16 cellular contexts compared by ENCODE assay signal in genomic region chr16:24051125-24051524, GRCh38.
"Had no signal": no experiment of that assay in that cellular context is flagged by ENCODE, and none has a peak within 500 bp of the region (broad histone marks: within the 10 kb centered on the region; RNA-seq: fewer than 3 reads in every experiment).

No MANE protein-coding gene starts in this region.

- H3K27me3 Mint-ChIP-seq: activated CD4-positive, alpha-beta T cell treated with anti-CD3 and anti-CD28 coated beads for 36 hours; activated naive CD8-positive, alpha-beta T cell treated with anti-CD3 and anti-CD28 coated beads, Interleukin-2, amount 10 ng/mL, durations not matched to agents 7 days and 5 days had no signal

- H3K27ac Mint-ChIP-seq: activated CD4-positive, alpha-beta T cell treated with anti-CD3 and anti-CD28 coated beads for 36 hours; activated naive CD8-positive, alpha-beta T cell treated with anti-CD3 and anti-CD28 coated beads, Interleukin-2, amount 10 ng/mL, durations not matched to agents 7 days and 5 days; activated T-helper 1 cell treated with anti-CD3 and anti-CD28 coated beads, Interleukin-12 subunit alpha, Interleukin-12 subunit beta, Interleukin-2, Interleukin-4 antibody, amounts not matched to agents 30 ng/mL and 10 ng/mL and 1 ng/mL, durations not matched to agents 14 hours and 24 hours and 36 hours; nephron had no signal

- H3K27me3 ChIP-seq: spleen had no signal

- ATAC-seq: activated CD4-positive, alpha-beta T cell treated with anti-CD3 and anti-CD28 coated beads for 36 hours; left colon; lower lobe of right lung had no signal

- H3K9me3 Mint-ChIP-seq: activated naive CD8-positive, alpha-beta T cell treated with anti-CD3 and anti-CD28 coated beads, Interleukin-2, amount 10 ng/mL, durations not matched to agents 7 days and 5 days; activated T-helper 1 cell treated with anti-CD3 and anti-CD28 coated beads, Interleukin-12 subunit alpha, Interleukin-12 subunit beta, Interleukin-2, Interleukin-4 antibody, amounts not matched to agents 30 ng/mL and 10 ng/mL and 1 ng/mL, durations not matched to agents 14 hours and 24 hours and 36 hours; nephron had no signal

- H3K4me3 ChIP-seq: cardiac muscle cell, lower lobe of right lung, spleen had no signal

- H3K9me3 ChIP-seq: lower lobe of right lung, spleen had no signal

- H3K4me1 Mint-ChIP-seq: activated CD4-positive, alpha-beta T cell treated with anti-CD3 and anti-CD28 coated beads for 36 hours; nephron had no signal

- H3K4me1 ChIP-seq: lower lobe of right lung had no signal

- H3K27ac ChIP-seq: cardiac muscle cell, lower lobe of right lung, spleen, WERI-Rb-1 had no signal

- DNase-seq: activated CD4-positive, alpha-beta T cell treated with anti-CD3 and anti-CD28 coated beads for 36 hours; activated CD4-positive, alpha-beta T cell treated with anti-CD3 and anti-CD28 coated beads, Interleukin-2, amount 50 U/mL, for 48 hours; activated naive CD8-positive, alpha-beta T cell treated with anti-CD3 and anti-CD28 coated beads, Interleukin-2, amount 10 ng/mL, durations not matched to agents 7 days and 5 days; activated T-cell treated with anti-CD3 and anti-CD28 coated beads for 4 hours; amygdala; left colon; lower lobe of right lung; midbrain; retina; spleen; stimulated activated CD4-positive, alpha-beta T cell treated with anti-CD3 and anti-CD28 coated beads, Interleukin-4, amount 100 ng/mL, for 4 hours; stimulated activated naive CD4-positive, alpha-beta T cell; WERI-Rb-1 had no signal

- H3K4me3 Mint-ChIP-seq: activated CD4-positive, alpha-beta T cell treated with anti-CD3 and anti-CD28 coated beads for 36 hours; activated naive CD8-positive, alpha-beta T cell treated with anti-CD3 and anti-CD28 coated beads, Interleukin-2, amount 10 ng/mL, durations not matched to agents 7 days and 5 days; activated T-helper 1 cell treated with anti-CD3 and anti-CD28 coated beads, Interleukin-12 subunit alpha, Interleukin-12 subunit beta, Interleukin-2, Interleukin-4 antibody, amounts not matched to agents 30 ng/mL and 10 ng/mL and 1 ng/mL, durations not matched to agents 14 hours and 24 hours and 36 hours; nephron had no signal

- H3K36me3 ChIP-seq: cardiac muscle cell, lower lobe of right lung, WERI-Rb-1 had no signal
